In the genomic region with DNA sequence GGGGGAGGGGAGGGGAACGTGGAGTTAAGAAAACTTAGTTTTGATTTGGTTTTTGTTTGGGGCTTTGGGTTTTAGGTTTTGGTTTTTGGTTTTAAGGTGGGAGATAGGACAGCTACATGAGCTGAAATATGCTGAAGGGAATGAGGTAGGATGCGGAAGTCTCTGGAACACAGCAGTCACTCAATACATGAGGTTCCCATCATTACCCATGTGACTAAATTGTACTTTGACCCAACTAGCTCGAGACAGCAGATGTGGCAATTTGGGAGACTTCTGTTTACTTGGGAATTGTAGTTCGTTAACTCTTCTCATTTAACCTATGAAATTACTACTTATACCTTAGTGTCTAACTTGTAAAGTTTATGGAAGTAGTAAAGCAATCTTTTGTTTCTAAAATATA, we compare ENCODE assay signal across 1 cellular context.
A peak's percentile ranks its signal among the peaks of the same experiment; 100 is the strongest.
TF ChIP-seq lines count a peak whose summit lies in the region.

No MANE protein-coding gene starts in this region.

TF ChIP-seq in HepG2, 621 proteins besides CTCF, POLR2A, EP300 and RAD21 (continued from another document):
- TF ChIP-seq, protein P1, sequence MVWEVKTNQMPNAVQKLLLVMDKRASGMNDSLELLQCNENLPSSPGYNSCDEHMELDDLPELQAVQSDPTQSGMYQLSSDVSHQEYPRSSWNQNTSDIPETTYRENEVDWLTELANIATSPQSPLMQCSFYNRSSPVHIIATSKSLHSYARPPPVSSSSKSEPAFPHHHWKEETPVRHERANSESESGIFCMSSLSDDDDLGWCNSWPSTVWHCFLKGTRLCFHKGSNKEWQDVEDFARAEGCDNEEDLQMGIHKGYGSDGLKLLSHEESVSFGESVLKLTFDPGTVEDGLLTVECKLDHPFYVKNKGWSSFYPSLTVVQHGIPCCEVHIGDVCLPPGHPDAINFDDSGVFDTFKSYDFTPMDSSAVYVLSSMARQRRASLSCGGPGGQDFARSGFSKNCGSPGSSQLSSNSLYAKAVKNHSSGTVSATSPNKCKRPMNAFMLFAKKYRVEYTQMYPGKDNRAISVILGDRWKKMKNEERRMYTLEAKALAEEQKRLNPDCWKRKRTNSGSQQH (CRISPR knock-in tag; IDR thresholded peaks at IDR 0.05; ENCODE audit: low read depth): no peak
- TF ChIP-seq ZC3H4 (CRISPR knock-in tag; IDR thresholded peaks at IDR 0.05; ENCODE audit: borderline replicate concordance) (no peak), MBNL3 (CRISPR knock-in tag; conservative IDR thresholded peaks at IDR 0.05) (no peak), ZNF225 (CRISPR knock-in tag; IDR thresholded peaks at IDR 0.05) (no peak), NCOA2 (CRISPR knock-in tag; IDR thresholded peaks at IDR 0.05) (no peak), THAP11 (CRISPR knock-in tag; IDR thresholded peaks at IDR 0.05) (peak; percentile 74), TGIF2 (CRISPR knock-in tag; IDR thresholded peaks at IDR 0.05) (no peak), KDM5B (CRISPR knock-in tag; IDR thresholded peaks at IDR 0.05; ENCODE audit: borderline replicate concordance) (no peak), ZNF644 (CRISPR knock-in tag; IDR thresholded peaks at IDR 0.05; ENCODE audit: low read depth) (0 out of 2 replicates have a peak, but pooled peaks have one; percentile 41), ZNF3 (CRISPR knock-in tag; IDR thresholded peaks at IDR 0.05) (no peak), FOXA3 (CRISPR knock-in tag; IDR thresholded peaks at IDR 0.05) (peak; percentile 40; the same call in 1 of the 2 replicates), SOX13 (IDR thresholded peaks at IDR 0.05) (no peak), SOX13 (CRISPR knock-in tag; conservative IDR thresholded peaks at IDR 0.05 in 1 of 2, IDR thresholded peaks at IDR 0.05 in 1 of 2) (peak in 1 of 2 experiments; percentile 32; a peak in 1 of 4 replicates)
- TF ChIP-seq, protein P2, sequence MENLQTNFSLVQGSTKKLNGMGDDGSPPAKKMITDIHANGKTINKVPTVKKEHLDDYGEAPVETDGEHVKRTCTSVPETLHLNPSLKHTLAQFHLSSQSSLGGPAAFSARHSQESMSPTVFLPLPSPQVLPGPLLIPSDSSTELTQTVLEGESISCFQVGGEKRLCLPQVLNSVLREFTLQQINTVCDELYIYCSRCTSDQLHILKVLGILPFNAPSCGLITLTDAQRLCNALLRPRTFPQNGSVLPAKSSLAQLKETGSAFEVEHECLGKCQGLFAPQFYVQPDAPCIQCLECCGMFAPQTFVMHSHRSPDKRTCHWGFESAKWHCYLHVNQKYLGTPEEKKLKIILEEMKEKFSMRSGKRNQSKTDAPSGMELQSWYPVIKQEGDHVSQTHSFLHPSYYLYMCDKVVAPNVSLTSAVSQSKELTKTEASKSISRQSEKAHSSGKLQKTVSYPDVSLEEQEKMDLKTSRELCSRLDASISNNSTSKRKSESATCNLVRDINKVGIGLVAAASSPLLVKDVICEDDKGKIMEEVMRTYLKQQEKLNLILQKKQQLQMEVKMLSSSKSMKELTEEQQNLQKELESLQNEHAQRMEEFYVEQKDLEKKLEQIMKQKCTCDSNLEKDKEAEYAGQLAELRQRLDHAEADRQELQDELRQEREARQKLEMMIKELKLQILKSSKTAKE (CRISPR knock-in tag; IDR thresholded peaks at IDR 0.05; ENCODE audit: borderline replicate concordance): no peak
- TF ChIP-seq, protein P3, sequence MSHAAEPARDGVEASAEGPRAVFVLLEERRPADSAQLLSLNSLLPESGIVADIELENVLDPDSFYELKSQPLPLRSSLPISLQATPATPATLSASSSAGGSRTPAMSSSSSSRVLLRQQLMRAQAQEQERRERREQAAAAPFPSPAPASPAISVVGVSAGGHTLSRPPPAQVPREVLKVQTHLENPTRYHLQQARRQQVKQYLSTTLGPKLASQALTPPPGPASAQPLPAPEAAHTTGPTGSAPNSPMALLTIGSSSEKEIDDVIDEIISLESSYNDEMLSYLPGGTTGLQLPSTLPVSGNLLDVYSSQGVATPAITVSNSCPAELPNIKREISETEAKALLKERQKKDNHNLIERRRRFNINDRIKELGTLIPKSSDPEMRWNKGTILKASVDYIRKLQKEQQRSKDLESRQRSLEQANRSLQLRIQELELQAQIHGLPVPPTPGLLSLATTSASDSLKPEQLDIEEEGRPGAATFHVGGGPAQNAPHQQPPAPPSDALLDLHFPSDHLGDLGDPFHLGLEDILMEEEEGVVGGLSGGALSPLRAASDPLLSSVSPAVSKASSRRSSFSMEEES (CRISPR knock-in tag; IDR thresholded peaks at IDR 0.05): peak; percentile 82
- TF ChIP-seq, protein P4, sequence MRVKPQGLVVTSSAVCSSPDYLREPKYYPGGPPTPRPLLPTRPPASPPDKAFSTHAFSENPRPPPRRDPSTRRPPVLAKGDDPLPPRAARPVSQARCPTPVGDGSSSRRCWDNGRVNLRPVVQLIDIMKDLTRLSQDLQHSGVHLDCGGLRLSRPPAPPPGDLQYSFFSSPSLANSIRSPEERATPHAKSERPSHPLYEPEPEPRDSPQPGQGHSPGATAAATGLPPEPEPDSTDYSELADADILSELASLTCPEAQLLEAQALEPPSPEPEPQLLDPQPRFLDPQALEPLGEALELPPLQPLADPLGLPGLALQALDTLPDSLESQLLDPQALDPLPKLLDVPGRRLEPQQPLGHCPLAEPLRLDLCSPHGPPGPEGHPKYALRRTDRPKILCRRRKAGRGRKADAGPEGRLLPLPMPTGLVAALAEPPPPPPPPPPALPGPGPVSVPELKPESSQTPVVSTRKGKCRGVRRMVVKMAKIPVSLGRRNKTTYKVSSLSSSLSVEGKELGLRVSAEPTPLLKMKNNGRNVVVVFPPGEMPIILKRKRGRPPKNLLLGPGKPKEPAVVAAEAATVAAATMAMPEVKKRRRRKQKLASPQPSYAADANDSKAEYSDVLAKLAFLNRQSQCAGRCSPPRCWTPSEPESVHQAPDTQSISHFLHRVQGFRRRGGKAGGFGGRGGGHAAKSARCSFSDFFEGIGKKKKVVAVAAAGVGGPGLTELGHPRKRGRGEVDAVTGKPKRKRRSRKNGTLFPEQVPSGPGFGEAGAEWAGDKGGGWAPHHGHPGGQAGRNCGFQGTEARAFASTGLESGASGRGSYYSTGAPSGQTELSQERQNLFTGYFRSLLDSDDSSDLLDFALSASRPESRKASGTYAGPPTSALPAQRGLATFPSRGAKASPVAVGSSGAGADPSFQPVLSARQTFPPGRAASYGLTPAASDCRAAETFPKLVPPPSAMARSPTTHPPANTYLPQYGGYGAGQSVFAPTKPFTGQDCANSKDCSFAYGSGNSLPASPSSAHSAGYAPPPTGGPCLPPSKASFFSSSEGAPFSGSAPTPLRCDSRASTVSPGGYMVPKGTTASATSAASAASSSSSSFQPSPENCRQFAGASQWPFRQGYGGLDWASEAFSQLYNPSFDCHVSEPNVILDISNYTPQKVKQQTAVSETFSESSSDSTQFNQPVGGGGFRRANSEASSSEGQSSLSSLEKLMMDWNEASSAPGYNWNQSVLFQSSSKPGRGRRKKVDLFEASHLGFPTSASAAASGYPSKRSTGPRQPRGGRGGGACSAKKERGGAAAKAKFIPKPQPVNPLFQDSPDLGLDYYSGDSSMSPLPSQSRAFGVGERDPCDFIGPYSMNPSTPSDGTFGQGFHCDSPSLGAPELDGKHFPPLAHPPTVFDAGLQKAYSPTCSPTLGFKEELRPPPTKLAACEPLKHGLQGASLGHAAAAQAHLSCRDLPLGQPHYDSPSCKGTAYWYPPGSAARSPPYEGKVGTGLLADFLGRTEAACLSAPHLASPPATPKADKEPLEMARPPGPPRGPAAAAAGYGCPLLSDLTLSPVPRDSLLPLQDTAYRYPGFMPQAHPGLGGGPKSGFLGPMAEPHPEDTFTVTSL (CRISPR knock-in tag; IDR thresholded peaks at IDR 0.05; ENCODE audit: borderline replicate concordance): no peak
